Comparison of ENCODE assay signal across 8 cellular contexts in the genomic region with DNA sequence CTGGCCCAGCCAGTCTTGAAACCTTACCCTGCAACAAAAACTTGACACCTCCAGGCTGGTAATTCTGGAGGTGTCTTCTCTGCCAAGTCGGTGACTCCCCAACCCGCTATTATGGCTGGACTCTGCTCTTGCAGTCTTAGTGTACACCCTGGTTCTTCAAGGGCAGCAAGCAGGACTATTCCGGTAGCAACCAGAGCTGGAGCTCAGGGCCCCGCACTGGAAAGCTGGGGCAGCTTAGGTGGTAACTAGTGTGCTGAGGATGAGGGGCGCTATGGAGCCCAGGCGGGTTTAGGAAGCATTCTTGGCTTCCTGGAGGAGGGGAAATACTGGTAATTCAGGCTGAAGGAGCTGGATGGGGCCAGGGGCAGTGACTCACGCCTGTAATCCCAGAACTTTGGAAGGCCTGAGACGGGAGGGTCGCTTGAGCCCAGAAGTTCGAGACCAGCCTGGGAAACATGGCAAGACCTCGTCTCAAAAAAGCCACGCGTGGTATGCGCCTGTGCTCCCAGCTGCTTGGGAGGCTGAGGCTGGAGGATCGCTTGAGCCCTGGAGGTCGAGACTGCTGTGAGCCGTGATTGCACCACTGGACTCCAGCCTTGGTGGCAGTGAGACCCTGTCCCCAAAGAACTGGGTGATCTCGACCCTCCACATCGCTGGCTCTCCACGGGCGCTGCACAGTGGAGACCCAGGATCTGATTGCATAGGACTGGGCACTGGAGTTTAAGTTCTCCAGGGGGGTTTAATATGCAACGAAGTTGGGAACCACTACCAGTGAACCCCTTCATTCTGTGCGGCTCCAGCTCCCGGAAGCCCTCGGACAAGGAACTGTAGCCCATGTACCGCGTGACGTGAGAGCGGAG. TPM values are rescaled to one million over a fixed set of nuclear protein-coding genes. Genes with fewer than 3 reads are reported as not detected.
DNase-seq lines count a peak whose midpoint lies in the region; FAIRE-seq and TF ChIP-seq lines count a peak whose summit lies in the region.
"Had no signal": no experiment of that assay in that cellular context is flagged by ENCODE, and none has a peak within 500 bp of the region (broad histone marks: within the 10 kb centered on the region; RNA-seq: fewer than 3 reads in every experiment).

No MANE protein-coding gene starts in this region.

- POLR2A ChIA-PET in H1 (lab: Charles Lee; ENCODE audit: partially characterized antibody): interaction anchor here (0.8 to 2.2 kb wide), 8 partner anchors 12 to 214 kb away, joined by 3 to 7 read pairs (median 4); a partner anchor contains a TSS

- no peak overlapping the region for H3K4ac ChIP-seq in H1 (replicated peaks; ENCODE audit: insufficient read length, low read depth, low read length)

- H3K23me2 ChIP-seq in H1 (ENCODE audit: low read depth, low read length): peaks cover 12% of the 10 kb centered on the region

- no peak overlapping the region for H3K23ac ChIP-seq in H1 (ENCODE audit: insufficient read length)

- H2BK15ac ChIP-seq in H1 (ENCODE audit: low read length): 0 out of 2 replicates have a peak overlapping the region, but pooled peaks have one; percentile 16

- H3K9me3 ChIP-seq in H1 (ENCODE audit: insufficient read depth in 2 of 2, low read depth in 1 of 2, low read length in 1 of 2): no peaks in the 10 kb centered on the region
- no peaks in the 10 kb centered on the region for H3K9me3 ChIP-seq in small intestine (ENCODE audit: control insufficient read depth, low read depth)

- no peak overlapping the region for H3K14ac ChIP-seq in H1 (ENCODE audit: insufficient read length)

- no peak overlapping the region for H2AFZ ChIP-seq in H1 (ENCODE audit: low read length)

- no peak overlapping the region for H2BK5ac ChIP-seq in H1 (ENCODE audit: low read depth, low read length)

- DNase-seq in DMS 273 (lab: John Stamatoyannopoulos, UW; ENCODE audit: unreplicated experiment) (peak; percentile 66), DMS 273 treated with DMSO at 0.1 percent for 48 hours (lab: John Stamatoyannopoulos, UW) (no peak), H1 (ENCODE audit: low read depth in 1 of 2, low spot score in 2 of 2) (peak in 1 of 2 experiments; percentile 67), small intestine (peak; percentile 95), NCI-H748 treated with DMSO at 0.1 percent for 48 hours (lab: John Stamatoyannopoulos, UW) (no peak), KG1 (lab: John Stamatoyannopoulos, UW) (no peak)

- H4K8ac ChIP-seq in H1 (ENCODE audit: extremely low read depth, insufficient read depth, low read length): peak overlapping the region; percentile 62

- H4K5ac ChIP-seq in H1 (ENCODE audit: insufficient read length, low read depth, low read length): no peak overlapping the region

- H2BK20ac ChIP-seq in H1 (ENCODE audit: low read length): no peak overlapping the region

- H3K9ac ChIP-seq in H1 (replicated peaks in 1 of 4; ENCODE audit: extremely low read depth in 1 of 4, low read depth in 3 of 4, low read length in 3 of 4): no peak overlapping the region

- H3K27me3 ChIP-seq in H1 (replicated peaks in 1 of 4; ENCODE audit: control insufficient read depth in 3 of 4, extremely low read depth in 1 of 4, insufficient read depth in 3 of 4, low read length in 3 of 4) (peaks cover 0 to 7% (median 3%) of the 10 kb centered on the region in 4 experiments; a peak in 4 of 7 replicates), small intestine (ENCODE audit: control insufficient read depth in 2 of 2, insufficient read depth in 2 of 2, low read length in 2 of 2) (no peaks in the 10 kb centered on the region)

- peaks cover 0 to 9% of the 10 kb centered on the region in 2 experiments; a peak in 1 of 4 replicates for H3K79me2 ChIP-seq in H1 (ENCODE audit: control insufficient read depth in 1 of 2, insufficient read depth in 2 of 2, low read length in 2 of 2)

- FAIRE-seq in H1 (lab: Jason Lieb, UNC) (no peak), small intestine (lab: Jason Lieb, UNC) (no peak)
- FAIRE-seq: A204.1, endometrium had no signal

- H3K27ac ChIP-seq in H1 (ENCODE audit: low read depth, low read length) (no peak overlapping the region), small intestine (ENCODE audit: low read depth in 1 of 2, low read length in 1 of 2) (peak overlapping the region; percentile 92 to 97)

- peak in 1 of 2 experiments; percentile 21; a peak in 1 of 4 replicates for TF ChIP-seq RAD21 in H1 (IDR thresholded peaks at IDR 0.05 in 1 of 2, conservative IDR thresholded peaks at IDR 0.05 in 1 of 2; ENCODE audit: low read depth in 2 of 2, low read length in 2 of 2)

- H3K4me1 ChIP-seq in H1 (replicated peaks in 1 of 4; ENCODE audit: control insufficient read depth in 3 of 4, insufficient read depth in 4 of 4, low read length in 3 of 4) (peaks cover 0 to 6% (median 4%) of the 10 kb centered on the region in 4 experiments; a peak in 6 of 7 replicates), small intestine (ENCODE audit: control insufficient read depth in 2 of 2, insufficient read depth in 1 of 2, low read depth in 1 of 2, low read length in 1 of 2) (peaks cover 5 to 9% of the 10 kb centered on the region in 2 donors)

- no peak overlapping the region for H2AK5ac ChIP-seq in H1 (ENCODE audit: low read depth, low read length)

- H3K4me3 ChIP-seq in H1 (ENCODE audit: extremely low read depth in 1 of 4, insufficient read depth in 2 of 4, low read depth in 3 of 4, low read length in 4 of 4): peak overlapping the region; percentile 68 to 79 (median 74); a peak in 7 of 8 replicates
- H3K4me3 ChIP-seq in small intestine (ENCODE audit: low read depth in 1 of 2, low read length in 2 of 2): peak overlapping the region; percentile 55 to 82

- peak overlapping the region; percentile 88 to 95 for H3K4me2 ChIP-seq in H1 (ENCODE audit: insufficient read depth in 1 of 2, low read depth in 2 of 2, low read length in 2 of 2)

- H4K20me1 ChIP-seq in H1 (replicated peaks in 1 of 2; ENCODE audit: control insufficient read depth in 1 of 2, insufficient read depth in 2 of 2, low read length in 2 of 2): peaks cover 5 to 21% of the 10 kb centered on the region in 2 experiments

- H2BK12ac ChIP-seq in H1 (ENCODE audit: low read depth, low read length): peak overlapping the region; percentile 68; the same call in 1 of the 2 replicates

- H3K36me3 ChIP-seq in H1 (ENCODE audit: control insufficient read depth in 2 of 4, insufficient read depth in 4 of 4, low read length in 3 of 4) (peaks cover 3 to 15% (median 9%) of the 10 kb centered on the region in 4 experiments; a peak in 7 of 8 replicates), small intestine (ENCODE audit: control insufficient read depth in 2 of 2, insufficient read depth in 2 of 2, low read length in 2 of 2) (peaks cover 4 to 9% of the 10 kb centered on the region in 2 donors)

- no peak overlapping the region for H2BK120ac ChIP-seq in H1 (replicated peaks; ENCODE audit: low read depth, low read length)

- TF ChIP-seq POLR2A in H1 (IDR thresholded peaks at IDR 0.05; ENCODE audit: control extremely low read depth in 1 of 2, low read depth in 2 of 2, low read length in 2 of 2): no peak

- WGBS in H1 (ENCODE audit: extremely low coverage in 1 of 2, insufficient coverage in 1 of 2, insufficient read length in 1 of 2, insufficient replicate concordance in 2 of 2, low coverage in 1 of 2, low lambda C conversion rate in 2 of 2, missing lambda C conversion rate in 1 of 2), 2 experiments: 46% methylated on average over 25 of the region's 29 CpGs; no CpG with 5 or more reads in 1 of the 2 experiments
- WGBS in small intestine, 3 donors: 7 to 31% (median 22%) methylated on average over 29 of the region's 29 CpGs

- peak; percentile 43 to 70 (median 45); a peak in 3 of 4 replicates for TF ChIP-seq CTCF in H1 (IDR thresholded peaks at IDR 0.05; ENCODE audit: control extremely low read depth in 1 of 3, insufficient read depth in 1 of 3, low read depth in 1 of 3, low read length in 3 of 3)

- CTCF ChIA-PET in H1 (lab: Charles Lee; ENCODE audit: partially characterized antibody): interaction anchor here (0.7 to 13.5 kb wide), 13 partner anchors 15 to 156 kb away, joined by 3 to 115 read pairs (median 5); a partner anchor contains a TSS

- no peak overlapping the region for H4K91ac ChIP-seq in H1 (replicated peaks; ENCODE audit: insufficient read length, low read length)

- H3K56ac ChIP-seq in H1 (replicated peaks; ENCODE audit: insufficient read length, low read depth, low read length): peak overlapping the region; percentile 6

- no peak for TF ChIP-seq EP300 in H1 (IDR thresholded peaks at IDR 0.05; ENCODE audit: borderline replicate concordance in 1 of 2, low read depth in 2 of 2, low read length in 2 of 2)

- peaks cover 12% of the 10 kb centered on the region for H3K79me1 ChIP-seq in H1 (ENCODE audit: low read depth, low read length)

- peak overlapping the region; percentile 78 for H3K18ac ChIP-seq in H1 (ENCODE audit: extremely low read depth, low read length)

RNA-seq across cellular contexts. Expression of a gene that starts 10.6 kb away (rescaled TPM):
- total RNA-seq in H1 (2021; fragmentation: NEBNext Ultra II Directional; extraction: Animal tissue kit (Norgen Biotek cat#: 25700)): 0.86 and 1.4 TPM in 2 replicates
- polyA plus RNA-seq in H1 (2011; rRNA removed) (1.4 and 2.1 TPM in 2 replicates), small intestine (1 to 10 TPM; 5.1 to 9.4 (median 6.8) TPM)
- 1.7 TPM for polyA plus RNA-seq in H1 (2011; cell fraction: cytosol; rRNA removed)
- 10.3 TPM for polyA plus RNA-seq in H1 (2011; cell fraction: nucleus; rRNA removed)
- 1.0 to 2.8 TPM (median 2.2 TPM) in 4 replicates for polyA plus RNA-seq in H1 (2012, experiment 1 of 2)
- polyA plus RNA-seq in H1 (2012, experiment 2 of 2): 0.83 TPM
- 0.43 TPM for polyA plus RNA-seq in H1 (2013, experiment 1 of 2)
- polyA plus RNA-seq in H1 (2013, experiment 2 of 2): 0.37 TPM
- 0.66 and 1.0 TPM in 2 replicates for polyA minus RNA-seq in H1 (2011; rRNA and poly(A)+ RNA removed)
- not detected for polyA minus RNA-seq in H1 (2011; cell fraction: cytosol; rRNA and poly(A)+ RNA removed)
- 3.4 TPM for polyA minus RNA-seq in H1 (2011; cell fraction: nucleus; rRNA and poly(A)+ RNA removed)

RNA-seq across cellular contexts. Expression of a gene that starts 25.6 kb away (rescaled TPM):
- total RNA-seq in H1 (2021; fragmentation: NEBNext Ultra II Directional; extraction: Animal tissue kit (Norgen Biotek cat#: 25700)): 29.8 and 31.0 TPM in 2 replicates
- polyA plus RNA-seq in H1 (2011; rRNA removed): 22.3 and 32.4 TPM in 2 replicates
- 24.8 TPM for polyA plus RNA-seq in H1 (2011; cell fraction: cytosol; rRNA removed)
- polyA plus RNA-seq in H1 (2011; cell fraction: nucleus; rRNA removed): 124 TPM
- 19.9 to 28.5 TPM (median 23.0 TPM) in 4 replicates for polyA plus RNA-seq in H1 (2012, experiment 1 of 2)
- 16.9 TPM for polyA plus RNA-seq in H1 (2012, experiment 2 of 2)
- 12.5 TPM for polyA plus RNA-seq in H1 (2013, experiment 1 of 2)
- 12.5 TPM for polyA plus RNA-seq in H1 (2013, experiment 2 of 2)
- 23.5 and 30.5 TPM in 2 replicates for polyA minus RNA-seq in H1 (2011; rRNA and poly(A)+ RNA removed)
- polyA minus RNA-seq in H1 (2011; cell fraction: cytosol; rRNA and poly(A)+ RNA removed): 10.6 TPM
- polyA minus RNA-seq in H1 (2011; cell fraction: nucleus; rRNA and poly(A)+ RNA removed): 63.0 TPM
- polyA plus RNA-seq in small intestine: 10 to 100 TPM; 22.7 to 38.0 (median 26.8) TPM

RNA-seq across cellular contexts. Expression of a gene that starts 39.3 kb away (rescaled TPM):
- total RNA-seq in H1 (2021; fragmentation: NEBNext Ultra II Directional; extraction: Animal tissue kit (Norgen Biotek cat#: 25700)): 94.5 and 97.2 TPM in 2 replicates
- 34.5 and 43.7 TPM in 2 replicates for polyA plus RNA-seq in H1 (2011; rRNA removed)
- 34.4 TPM for polyA plus RNA-seq in H1 (2011; cell fraction: cytosol; rRNA removed)
- polyA plus RNA-seq in H1 (2011; cell fraction: nucleus; rRNA removed): 27.3 TPM
- polyA plus RNA-seq in H1 (2012, experiment 1 of 2): 42.6 to 54.4 TPM (median 47.7 TPM) in 4 replicates
- 15.0 TPM for polyA plus RNA-seq in H1 (2012, experiment 2 of 2)
- 48.1 TPM for polyA plus RNA-seq in H1 (2013, experiment 1 of 2)
- 47.6 TPM for polyA plus RNA-seq in H1 (2013, experiment 2 of 2)
- 58.0 and 60.1 TPM in 2 replicates for polyA minus RNA-seq in H1 (2011; rRNA and poly(A)+ RNA removed)
- polyA minus RNA-seq in H1 (2011; cell fraction: cytosol; rRNA and poly(A)+ RNA removed): 40.1 TPM
- polyA minus RNA-seq in H1 (2011; cell fraction: nucleus; rRNA and poly(A)+ RNA removed): 34.4 TPM
- 10 to 100 TPM; 18.6 to 24.2 (median 19.9) TPM for polyA plus RNA-seq in small intestine

RNA-seq across cellular contexts. Expression of a gene that starts 45.4 kb away (rescaled TPM):
- total RNA-seq in H1 (2021; fragmentation: NEBNext Ultra II Directional; extraction: Animal tissue kit (Norgen Biotek cat#: 25700)): 16.2 and 16.9 TPM in 2 replicates
- polyA plus RNA-seq in H1 (2011; rRNA removed): 32.5 and 40.1 TPM in 2 replicates
- polyA plus RNA-seq in H1 (2011; cell fraction: cytosol; rRNA removed): 32.0 TPM
- 35.8 TPM for polyA plus RNA-seq in H1 (2011; cell fraction: nucleus; rRNA removed)
- 8.4 to 24.4 TPM (median 15.6 TPM) in 4 replicates for polyA plus RNA-seq in H1 (2012, experiment 1 of 2)
- 16.3 TPM for polyA plus RNA-seq in H1 (2012, experiment 2 of 2)
- 21.9 TPM for polyA plus RNA-seq in H1 (2013, experiment 1 of 2)
- 20.4 TPM for polyA plus RNA-seq in H1 (2013, experiment 2 of 2)
- polyA minus RNA-seq in H1 (2011; rRNA and poly(A)+ RNA removed): 11.5 and 14.1 TPM in 2 replicates
- 8.6 TPM for polyA minus RNA-seq in H1 (2011; cell fraction: cytosol; rRNA and poly(A)+ RNA removed)
- 40.2 TPM for polyA minus RNA-seq in H1 (2011; cell fraction: nucleus; rRNA and poly(A)+ RNA removed)
- 10 to 100 TPM; 30.0 to 43.2 (median 31.5) TPM for polyA plus RNA-seq in small intestine

RNA-seq across cellular contexts. Expression of a gene that starts 58.5 kb away (rescaled TPM):
- not detected in 2 replicates for total RNA-seq in H1 (2021; fragmentation: NEBNext Ultra II Directional; extraction: Animal tissue kit (Norgen Biotek cat#: 25700))
- polyA plus RNA-seq in H1 (2011; rRNA removed) (0.09 and 0.16 TPM in 2 replicates), small intestine (under 1 TPM in 1 of 3 donors, not detected in 2; 0.84 TPM)
- polyA plus RNA-seq in H1 (2011; cell fraction: cytosol; rRNA removed): 0.23 TPM
- polyA plus RNA-seq in H1 (2011; cell fraction: nucleus; rRNA removed): 1.5 TPM
- 0.11 to 0.25 TPM (median 0.20 TPM) in 4 replicates for polyA plus RNA-seq in H1 (2012, experiment 1 of 2)
- polyA plus RNA-seq in H1 (2012, experiment 2 of 2): 0.05 TPM
- 0.10 TPM for polyA plus RNA-seq in H1 (2013, experiment 1 of 2)
- polyA plus RNA-seq in H1 (2013, experiment 2 of 2): 0.09 TPM
- 0.19 and 0.49 TPM in 2 replicates for polyA minus RNA-seq in H1 (2011; rRNA and poly(A)+ RNA removed)
- not detected for polyA minus RNA-seq in H1 (2011; cell fraction: cytosol; rRNA and poly(A)+ RNA removed)
- not detected for polyA minus RNA-seq in H1 (2011; cell fraction: nucleus; rRNA and poly(A)+ RNA removed)

Comparison
In these comparisons a context has a peak if more than half of its experiments do, and no peak if none do; other contexts are left out.
1. DNase-seq: peak in DMS 273 (single experiment) and small intestine (single experiment); none in DMS 273 treated with DMSO at 0.1 percent for 48 hours (single experiment), NCI-H748 treated with DMSO at 0.1 percent for 48 hours (single experiment) and KG1 (single experiment).